In genomic region chr5:6218116-6218515, GRCh38 we compare ENCODE assay signal across 21 cellular contexts.
A peak's percentile ranks its signal among the peaks of the same experiment; 100 is the strongest.
DNase-seq lines count a peak whose midpoint lies in the region; ATAC-seq and TF ChIP-seq lines count a peak whose summit lies in the region.
"Had no signal": no experiment of that assay in that cellular context is flagged by ENCODE, and none has a peak within 500 bp of the region (broad histone marks: within the 10 kb centered on the region; RNA-seq: fewer than 3 reads in every experiment).

No MANE protein-coding gene starts in this region.

- no peak for TF ChIP-seq CTCF in osteocyte (IDR thresholded peaks at IDR 0.05)

- no peaks in the 10 kb centered on the region for H4K20me1 ChIP-seq in BLaER1 treated with 17β-estradiol and CSF1 and Interleukin-3, amounts not matched to agents 10 nM and 100 nM

- peaks cover 0 to 26% (median 12%) of the 10 kb centered on the region in 10 experiments; a peak in 14 of 20 replicates for H3K4me1 ChIP-seq in BLaER1 treated with 17β-estradiol and CSF1 and Interleukin-3, amounts not matched to agents 10 nM and 100 nM
- H3K4me1 ChIP-seq: BE2C had no signal

- peak; percentile 14 for ATAC-seq in esophagus mucosa
- ATAC-seq in natural killer cell treated with Interleukin-12 subunit alpha and Interleukin-12 subunit beta and Interleukin-15 and Interleukin-18, amount 100 ng/mL, for 72 hours: no peak

- no peak overlapping the region for H3K9ac ChIP-seq in BLaER1 treated with 17β-estradiol and CSF1 and Interleukin-3, amounts not matched to agents 10 nM and 100 nM

- H3K27me3 ChIP-seq in BLaER1 treated with 17β-estradiol and CSF1 and Interleukin-3, amounts not matched to agents 10 nM and 100 nM: no peaks in the 10 kb centered on the region
- H3K27me3 ChIP-seq: BE2C had no signal

- DNase-seq in osteocyte (ENCODE audit: extremely low spot score, unreplicated experiment) (peak; percentile 73), epidermal melanocyte (ENCODE audit: insufficient read length, low spot score) (no peak), DMS79 treated with DMSO at 0.1 percent for 48 hours (lab: John Stamatoyannopoulos, UW) (no peak), NCI-H187 treated with DMSO at 0.1 percent for 48 hours (lab: John Stamatoyannopoulos, UW) (no peak)
- no peak for DNase-seq in natural killer cell treated with Interleukin-12 subunit alpha and Interleukin-12 subunit beta and Interleukin-15 and Interleukin-18, amount 100 ng/mL, for 72 hours (ENCODE audit: low spot score)
- DNase-seq: 8988T; ACHN; BE2C; C1 segment of cervical spinal cord; CD4-positive, alpha-beta memory T cell; CD4-positive, CD25-positive, alpha-beta regulatory T cell; CD8-positive, alpha-beta memory T cell; COR-L47; DMS 273 treated with DMSO at 0.1 percent for 48 hours; DMS153; DMS53; DMS79; GF-D8 had no signal

- H3K36me3 Mint-ChIP-seq in osteocyte (ENCODE audit: unreplicated experiment): no peaks in the 10 kb centered on the region
- H3K36me3 Mint-ChIP-seq in natural killer cell treated with Interleukin-12 subunit alpha and Interleukin-12 subunit beta and Interleukin-15 and Interleukin-18, amount 100 ng/mL, for 72 hours: no peaks in the 10 kb centered on the region
- H3K36me3 Mint-ChIP-seq: CD14-positive monocyte; CD4-positive, alpha-beta memory T cell; CD4-positive, CD25-positive, alpha-beta regulatory T cell; CD8-positive, alpha-beta memory T cell had no signal

- H3K36me3 ChIP-seq in BLaER1 treated with 17β-estradiol and CSF1 and Interleukin-3, amounts not matched to agents 10 nM and 100 nM: no peaks in the 10 kb centered on the region
- H3K36me3 ChIP-seq: BE2C had no signal

- no peak overlapping the region for H3K4me3 Mint-ChIP-seq in osteocyte (ENCODE audit: unreplicated experiment)
- no peak overlapping the region for H3K4me3 Mint-ChIP-seq in natural killer cell treated with Interleukin-12 subunit alpha and Interleukin-12 subunit beta and Interleukin-15 and Interleukin-18, amount 100 ng/mL, for 72 hours
- H3K4me3 Mint-ChIP-seq: CD14-positive monocyte; CD4-positive, alpha-beta memory T cell had no signal

- H3K4me3 ChIP-seq in BLaER1 treated with 17β-estradiol and CSF1 and Interleukin-3, amounts not matched to agents 10 nM and 100 nM: no peak overlapping the region

- H3K27ac ChIP-seq in BLaER1 treated with 17β-estradiol and CSF1 and Interleukin-3, amounts not matched to agents 10 nM and 100 nM: no peak overlapping the region

- H3K4me1 Mint-ChIP-seq in osteocyte (ENCODE audit: unreplicated experiment): no peaks in the 10 kb centered on the region
- H3K4me1 Mint-ChIP-seq in natural killer cell treated with Interleukin-12 subunit alpha and Interleukin-12 subunit beta and Interleukin-15 and Interleukin-18, amount 100 ng/mL, for 72 hours (ENCODE audit: low read depth in 2 of 2): no peaks in the 10 kb centered on the region
- H3K4me1 Mint-ChIP-seq: CD14-positive monocyte; CD4-positive, alpha-beta memory T cell; CD4-positive, CD25-positive, alpha-beta regulatory T cell; CD8-positive, alpha-beta memory T cell had no signal

- peaks cover 15% of the 10 kb centered on the region for H3K9me3 Mint-ChIP-seq in osteocyte (ENCODE audit: unreplicated experiment)
- H3K9me3 Mint-ChIP-seq in natural killer cell treated with Interleukin-12 subunit alpha and Interleukin-12 subunit beta and Interleukin-15 and Interleukin-18, amount 100 ng/mL, for 72 hours: no peaks in the 10 kb centered on the region

- no peaks in the 10 kb centered on the region for H3K27me3 Mint-ChIP-seq in osteocyte (ENCODE audit: unreplicated experiment)
- no peaks in the 10 kb centered on the region for H3K27me3 Mint-ChIP-seq in natural killer cell treated with Interleukin-12 subunit alpha and Interleukin-12 subunit beta and Interleukin-15 and Interleukin-18, amount 100 ng/mL, for 72 hours
- H3K27me3 Mint-ChIP-seq: CD4-positive, CD25-positive, alpha-beta regulatory T cell had no signal

- H3K9me3 ChIP-seq in BLaER1 treated with 17β-estradiol and CSF1 and Interleukin-3, amounts not matched to agents 10 nM and 100 nM (replicated peaks in 1 of 11): peaks cover 0 to 15% (median 12%) of the 10 kb centered on the region in 11 experiments; a peak in 13 of 22 replicates
- H3K9me3 ChIP-seq: BE2C had no signal

- no peak overlapping the region for H3K27ac Mint-ChIP-seq in osteocyte (ENCODE audit: unreplicated experiment)
- H3K27ac Mint-ChIP-seq in natural killer cell treated with Interleukin-12 subunit alpha and Interleukin-12 subunit beta and Interleukin-15 and Interleukin-18, amount 100 ng/mL, for 72 hours: no peak overlapping the region
- H3K27ac Mint-ChIP-seq: CD14-positive monocyte; CD4-positive, alpha-beta memory T cell; CD4-positive, CD25-positive, alpha-beta regulatory T cell; CD8-positive, alpha-beta memory T cell had no signal

- H3K4me2 ChIP-seq in BLaER1 treated with 17β-estradiol and CSF1 and Interleukin-3, amounts not matched to agents 10 nM and 100 nM: peak overlapping the region in 7 of 11 experiments; percentile 33 to 73 (median 55); a peak in 9 of 22 replicates
